Comparison of ENCODE assay signal across 14 cellular contexts in the genomic region with DNA sequence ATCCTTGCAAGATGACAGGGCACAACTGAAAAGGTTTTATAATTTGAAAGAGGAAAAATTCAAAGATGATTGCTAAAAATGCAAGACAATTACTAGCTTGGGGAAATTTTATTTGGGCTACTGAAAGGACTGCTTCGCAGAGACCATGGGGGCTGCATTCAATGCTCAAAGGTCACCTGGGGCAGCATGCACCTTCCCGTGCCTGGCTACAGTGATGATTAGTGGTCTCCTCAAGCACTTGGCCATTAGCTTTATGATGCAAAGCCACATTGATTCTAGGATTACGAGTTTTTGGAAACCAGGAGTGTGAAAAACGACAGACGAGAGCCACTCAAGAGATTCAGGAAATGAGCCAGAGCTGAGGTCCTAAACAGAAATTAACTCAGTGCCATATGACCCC.
"Had no signal": no experiment of that assay in that cellular context is flagged by ENCODE, and none has a peak within 500 bp of the region (broad histone marks: within the 10 kb centered on the region; RNA-seq: fewer than 3 reads in every experiment).

No MANE protein-coding gene starts in this region.

- H3K4me3 ChIP-seq: left lung, pancreas, testis, upper lobe of right lung had no signal

- H3K4me1 ChIP-seq: left lung, pancreas, testis, upper lobe of right lung had no signal

- H3K27me3 ChIP-seq: left lung, pancreas, testis, upper lobe of right lung had no signal

- H3K9me3 ChIP-seq: left lung, pancreas, testis, upper lobe of right lung had no signal

- DNase-seq: activated CD4-positive, alpha-beta T cell treated with anti-CD3 and anti-CD28 coated beads for 1 hour; activated CD4-positive, alpha-beta T cell treated with anti-CD3 and anti-CD28 coated beads, Interleukin-2, amount 50 U/mL, for 48 hours; activated gamma-delta T cell; activated naive CD8-positive, alpha-beta T cell treated with anti-CD3 and anti-CD28 coated beads for 36 hours; activated T-cell treated with anti-CD3 and anti-CD28 coated beads, Interleukin-2, amount 50 U/mL, for 48 hours; cerebellar nuclear complex; erythroblast; hippocampal formation; left lung; pancreas; stimulated activated CD4-positive, alpha-beta T cell treated with anti-CD3 and anti-CD28 coated beads, Interleukin-4, amount 100 ng/mL, for 1 hour; stimulated activated naive CD8-positive, alpha-beta T cell treated with anti-CD3 and anti-CD28 coated beads, Interleukin-15, amount 100 ng/mL, for 72 hours; testis; upper lobe of right lung had no signal

- H3K36me3 ChIP-seq: left lung, pancreas, upper lobe of right lung had no signal

- H3K27ac ChIP-seq: left lung, pancreas, testis, upper lobe of right lung had no signal
